1 cellular context compared by ENCODE assay signal in genomic region chr15:52790166-52790708, GRCh38.
TF ChIP-seq lines count a peak whose summit lies in the region.

ONECUT1 (minus strand) TSS chr15:52790336; CDS start chr15:52789884, 452 bp downstream.

TF ChIP-seq in HepG2, 621 proteins besides CTCF, POLR2A, EP300 and RAD21 (continued from another document and continues in another):
- TF ChIP-seq, protein P1, sequence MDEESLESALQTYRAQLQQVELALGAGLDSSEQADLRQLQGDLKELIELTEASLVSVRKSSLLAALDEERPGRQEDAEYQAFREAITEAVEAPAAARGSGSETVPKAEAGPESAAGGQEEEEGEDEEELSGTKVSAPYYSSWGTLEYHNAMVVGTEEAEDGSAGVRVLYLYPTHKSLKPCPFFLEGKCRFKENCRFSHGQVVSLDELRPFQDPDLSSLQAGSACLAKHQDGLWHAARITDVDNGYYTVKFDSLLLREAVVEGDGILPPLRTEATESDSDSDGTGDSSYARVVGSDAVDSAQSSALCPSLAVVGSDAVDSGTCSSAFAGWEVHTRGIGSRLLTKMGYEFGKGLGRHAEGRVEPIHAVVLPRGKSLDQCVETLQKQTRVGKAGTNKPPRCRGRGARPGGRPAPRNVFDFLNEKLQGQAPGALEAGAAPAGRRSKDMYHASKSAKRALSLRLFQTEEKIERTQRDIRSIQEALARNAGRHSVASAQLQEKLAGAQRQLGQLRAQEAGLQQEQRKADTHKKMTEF (CRISPR knock-in tag; IDR thresholded peaks at IDR 0.05) = peak; percentile 26; the same call in 1 of the 2 replicates
- TF ChIP-seq SOX5 (CRISPR knock-in tag; IDR thresholded peaks at IDR 0.05; ENCODE audit: borderline replicate concordance) = 0 out of 2 replicates have a peak, but pooled peaks have one; percentile 22
- TF ChIP-seq GPN1 (CRISPR knock-in tag; IDR thresholded peaks at IDR 0.05; ENCODE audit: borderline replicate concordance) = peak; percentile 30; the same call in 1 of the 2 replicates
- TF ChIP-seq PAF1 (CRISPR knock-in tag; IDR thresholded peaks at IDR 0.05) = no peak
- TF ChIP-seq ZNF768 (CRISPR knock-in tag; IDR thresholded peaks at IDR 0.05) = peak; percentile 73; the same call in 1 of the 2 replicates
- TF ChIP-seq ZNF646 (CRISPR knock-in tag; IDR thresholded peaks at IDR 0.05) = no peak
- TF ChIP-seq SUZ12 (IDR thresholded peaks at IDR 0.05; ENCODE audit: low read depth, low read length) = no peak
- TF ChIP-seq MTA3 (CRISPR knock-in tag; IDR thresholded peaks at IDR 0.05) = no peak
- TF ChIP-seq ZNF557 (CRISPR knock-in tag; IDR thresholded peaks at IDR 0.05) = peak; percentile 67; the same call in 1 of the 2 replicates
- peak; percentile 67; the same call in 1 of the 2 replicates for TF ChIP-seq YEATS4 (CRISPR knock-in tag; IDR thresholded peaks at IDR 0.05; ENCODE audit: borderline replicate concordance)
- TF ChIP-seq NR0B2 (CRISPR knock-in tag; IDR thresholded peaks at IDR 0.05) = peak; percentile 49; the same call in 1 of the 2 replicates
- TF ChIP-seq RFX3 (CRISPR knock-in tag; IDR thresholded peaks at IDR 0.05) = no peak
- peak; percentile 68; the same call in 1 of the 2 replicates for TF ChIP-seq THAP9 (CRISPR knock-in tag; IDR thresholded peaks at IDR 0.05; ENCODE audit: borderline replicate concordance)
- TF ChIP-seq SP1 (IDR thresholded peaks at IDR 0.05) = no peak
- TF ChIP-seq SP1 (CRISPR knock-in tag; IDR thresholded peaks at IDR 0.05) = no peak
- TF ChIP-seq ZNF839 (CRISPR knock-in tag; IDR thresholded peaks at IDR 0.05; ENCODE audit: borderline replicate concordance) = no peak
- TF ChIP-seq MED13 (CRISPR knock-in tag; IDR thresholded peaks at IDR 0.05) = 0 out of 2 replicates have a peak, but pooled peaks have one; percentile 72
- TF ChIP-seq TOPORS (CRISPR knock-in tag; IDR thresholded peaks at IDR 0.05) = peak; percentile 68; the same call in 1 of the 2 replicates
- TF ChIP-seq ZNF878 (CRISPR knock-in tag; IDR thresholded peaks at IDR 0.05) = no peak
- no peak for TF ChIP-seq ATM (IDR thresholded peaks at IDR 0.05; ENCODE audit: borderline replicate concordance)
- TF ChIP-seq, protein P2, sequence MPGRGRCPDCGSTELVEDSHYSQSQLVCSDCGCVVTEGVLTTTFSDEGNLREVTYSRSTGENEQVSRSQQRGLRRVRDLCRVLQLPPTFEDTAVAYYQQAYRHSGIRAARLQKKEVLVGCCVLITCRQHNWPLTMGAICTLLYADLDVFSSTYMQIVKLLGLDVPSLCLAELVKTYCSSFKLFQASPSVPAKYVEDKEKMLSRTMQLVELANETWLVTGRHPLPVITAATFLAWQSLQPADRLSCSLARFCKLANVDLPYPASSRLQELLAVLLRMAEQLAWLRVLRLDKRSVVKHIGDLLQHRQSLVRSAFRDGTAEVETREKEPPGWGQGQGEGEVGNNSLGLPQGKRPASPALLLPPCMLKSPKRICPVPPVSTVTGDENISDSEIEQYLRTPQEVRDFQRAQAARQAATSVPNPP (CRISPR knock-in tag; IDR thresholded peaks at IDR 0.05) = peak; percentile 71; the same call in 1 of the 2 replicates
- TF ChIP-seq TEAD2 (CRISPR knock-in tag; IDR thresholded peaks at IDR 0.05) = peak; percentile 18; the same call in 1 of the 2 replicates
- peak; percentile 76; the same call in 1 of the 2 replicates for TF ChIP-seq ZNF773 (CRISPR knock-in tag; IDR thresholded peaks at IDR 0.05; ENCODE audit: borderline replicate concordance)
- TF ChIP-seq ZNF367 (CRISPR knock-in tag; IDR thresholded peaks at IDR 0.05; ENCODE audit: borderline replicate concordance) = 0 out of 2 replicates have a peak, but pooled peaks have one; percentile 74
- TF ChIP-seq SMAD9 (CRISPR knock-in tag; IDR thresholded peaks at IDR 0.05) = peak; percentile 88; the same call in 1 of the 2 replicates
- TF ChIP-seq, protein P3, sequence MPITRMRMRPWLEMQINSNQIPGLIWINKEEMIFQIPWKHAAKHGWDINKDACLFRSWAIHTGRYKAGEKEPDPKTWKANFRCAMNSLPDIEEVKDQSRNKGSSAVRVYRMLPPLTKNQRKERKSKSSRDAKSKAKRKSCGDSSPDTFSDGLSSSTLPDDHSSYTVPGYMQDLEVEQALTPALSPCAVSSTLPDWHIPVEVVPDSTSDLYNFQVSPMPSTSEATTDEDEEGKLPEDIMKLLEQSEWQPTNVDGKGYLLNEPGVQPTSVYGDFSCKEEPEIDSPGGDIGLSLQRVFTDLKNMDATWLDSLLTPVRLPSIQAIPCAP (CRISPR knock-in tag; IDR thresholded peaks at IDR 0.05; ENCODE audit: low read depth) = 0 out of 2 replicates have a peak, but pooled peaks have one; percentile 53
- TF ChIP-seq ZBTB21 (CRISPR knock-in tag; IDR thresholded peaks at IDR 0.05) = no peak
- TF ChIP-seq ZNF589 (CRISPR knock-in tag; conservative IDR thresholded peaks at IDR 0.05) = no peak
- TF ChIP-seq ETV6 (CRISPR knock-in tag; conservative IDR thresholded peaks at IDR 0.05) = 0 out of 2 replicates have a peak, but pooled peaks have one; percentile 39
- TF ChIP-seq TFDP1 (CRISPR knock-in tag; IDR thresholded peaks at IDR 0.05; ENCODE audit: borderline replicate concordance) = peak; percentile 70; the same call in 1 of the 2 replicates
- TF ChIP-seq, protein P4, sequence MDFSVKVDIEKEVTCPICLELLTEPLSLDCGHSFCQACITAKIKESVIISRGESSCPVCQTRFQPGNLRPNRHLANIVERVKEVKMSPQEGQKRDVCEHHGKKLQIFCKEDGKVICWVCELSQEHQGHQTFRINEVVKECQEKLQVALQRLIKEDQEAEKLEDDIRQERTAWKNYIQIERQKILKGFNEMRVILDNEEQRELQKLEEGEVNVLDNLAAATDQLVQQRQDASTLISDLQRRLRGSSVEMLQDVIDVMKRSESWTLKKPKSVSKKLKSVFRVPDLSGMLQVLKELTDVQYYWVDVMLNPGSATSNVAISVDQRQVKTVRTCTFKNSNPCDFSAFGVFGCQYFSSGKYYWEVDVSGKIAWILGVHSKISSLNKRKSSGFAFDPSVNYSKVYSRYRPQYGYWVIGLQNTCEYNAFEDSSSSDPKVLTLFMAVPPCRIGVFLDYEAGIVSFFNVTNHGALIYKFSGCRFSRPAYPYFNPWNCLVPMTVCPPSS (IDR thresholded peaks at IDR 0.05) = no peak
- TF ChIP-seq ZNF333 (CRISPR knock-in tag; IDR thresholded peaks at IDR 0.05; ENCODE audit: borderline replicate concordance) = no peak
- peak; percentile 2; the same call in 1 of the 2 replicates for TF ChIP-seq STAG1 (CRISPR knock-in tag; IDR thresholded peaks at IDR 0.05)
- peak; percentile 63; the same call in 1 of the 2 replicates for TF ChIP-seq PRMT3 (CRISPR knock-in tag; IDR thresholded peaks at IDR 0.05; ENCODE audit: borderline replicate concordance, low read depth)
- TF ChIP-seq, protein P5, sequence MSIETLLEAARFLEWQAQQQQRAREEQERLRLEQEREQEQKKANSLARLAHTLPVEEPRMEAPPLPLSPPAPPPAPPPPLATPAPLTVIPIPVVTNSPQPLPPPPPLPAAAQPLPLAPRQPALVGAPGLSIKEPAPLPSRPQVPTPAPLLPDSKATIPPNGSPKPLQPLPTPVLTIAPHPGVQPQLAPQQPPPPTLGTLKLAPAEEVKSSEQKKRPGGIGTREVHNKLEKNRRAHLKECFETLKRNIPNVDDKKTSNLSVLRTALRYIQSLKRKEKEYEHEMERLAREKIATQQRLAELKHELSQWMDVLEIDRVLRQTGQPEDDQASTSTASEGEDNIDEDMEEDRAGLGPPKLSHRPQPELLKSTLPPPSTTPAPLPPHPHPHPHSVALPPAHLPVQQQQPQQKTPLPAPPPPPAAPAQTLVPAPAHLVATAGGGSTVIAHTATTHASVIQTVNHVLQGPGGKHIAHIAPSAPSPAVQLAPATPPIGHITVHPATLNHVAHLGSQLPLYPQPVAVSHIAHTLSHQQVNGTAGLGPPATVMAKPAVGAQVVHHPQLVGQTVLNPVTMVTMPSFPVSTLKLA (IDR thresholded peaks at IDR 0.05) = no peak
- TF ChIP-seq CREM (IDR thresholded peaks at IDR 0.05) = no peak
- TF ChIP-seq CREM (CRISPR knock-in tag; IDR thresholded peaks at IDR 0.05) = no peak
- TF ChIP-seq TIGD3 (CRISPR knock-in tag; IDR thresholded peaks at IDR 0.05; ENCODE audit: borderline replicate concordance) = no peak
- peak; percentile 79; the same call in 1 of the 2 replicates for TF ChIP-seq SRY (CRISPR knock-in tag; IDR thresholded peaks at IDR 0.05)
